Comparison of ENCODE assay signal across 6 cellular contexts in genomic region chr11:64285885-64286800, GRCh38. TPM values are rescaled to one million over a fixed set of nuclear protein-coding genes. Genes with fewer than 3 reads are reported as not detected.
DNase-seq lines count a peak whose midpoint lies in the region; FAIRE-seq and TF ChIP-seq lines count a peak whose summit lies in the region.

No MANE protein-coding gene starts in this region.

- peaks cover 19% of the 10 kb centered on the region for H3K27me3 ChIP-seq in endodermal cell (ENCODE audit: control insufficient read depth, insufficient read depth, low read length, poor library complexity, severe bottlenecking)

- peak; percentile 76 for DNase-seq in NCI-H345 (lab: John Stamatoyannopoulos, UW)
- no peak for DNase-seq in endodermal cell
- no peak for DNase-seq in skeletal muscle cell (ENCODE audit: low read depth)
- DNase-seq in D721Med (ENCODE audit: insufficient read length, low spot score) = no peak
- DNase-seq in effector CD4-positive, alpha-beta T cell = no peak

- TF ChIP-seq CTCF in GM12872 (IDR thresholded peaks at IDR 0.05; ENCODE audit: insufficient read depth, low read depth, low read length) (peak; percentile 42), endodermal cell (conservative IDR thresholded peaks at IDR 0.05) (no peak), D721Med (IDR thresholded peaks at IDR 0.05; ENCODE audit: insufficient read depth, missing control alignments) (no peak)

- H3K4me3 Mint-ChIP-seq in endodermal cell = peak overlapping the region; percentile 69

- no peak overlapping the region for H3K27ac ChIP-seq in endodermal cell (ENCODE audit: low read depth, low read length)

- no peaks in the 10 kb centered on the region for H3K4me1 ChIP-seq in endodermal cell (ENCODE audit: control insufficient read depth, insufficient read depth, low read length)

- no peak for FAIRE-seq in D721Med (lab: Jason Lieb, UNC)

- H3K27me3 Mint-ChIP-seq in endodermal cell (ENCODE audit: insufficient read depth) = peaks cover 26% of the 10 kb centered on the region

- no peak overlapping the region for H3K27ac Mint-ChIP-seq in endodermal cell

- H3K4me3 ChIP-seq in endodermal cell (ENCODE audit: low read length) (peak overlapping the region; percentile 84), skeletal muscle cell (ENCODE audit: low read depth, low read length) (peak overlapping the region; percentile 71)

- peaks cover 6% of the 10 kb centered on the region for H3K4me1 Mint-ChIP-seq in endodermal cell

- peaks cover 10% of the 10 kb centered on the region for H3K36me3 ChIP-seq in endodermal cell (ENCODE audit: control insufficient read depth, insufficient read depth, low read length)

- peak overlapping the region; percentile 15 for H3K9ac ChIP-seq in endodermal cell (ENCODE audit: extremely low read depth, low read length, poor library complexity, severe bottlenecking)

- WGBS in endodermal cell (ENCODE audit: insufficient coverage in 1 of 2, insufficient read length in 1 of 2), 2 experiments = 34 to 75% methylated on average over 15 to 37 of the region's 40 CpGs

- H3K36me3 Mint-ChIP-seq in endodermal cell (ENCODE audit: low read depth) = peaks cover 18% of the 10 kb centered on the region

- no peaks in the 10 kb centered on the region for H3K9me3 Mint-ChIP-seq in endodermal cell

- H3K9me3 ChIP-seq in endodermal cell (ENCODE audit: control insufficient read depth, low read length) = no peaks in the 10 kb centered on the region

RNA-seq across cellular contexts. Expression of gene GPR137, which starts 0.5 kb away (rescaled TPM):
- 10 to 100 TPM; 57.7 to 58.4 TPM for total RNA-seq in endodermal cell
- polyA plus RNA-seq in endodermal cell (2013, experiment 1 of 2) = 40.8 TPM
- polyA plus RNA-seq in endodermal cell (2013, experiment 2 of 2) = 34.5 TPM

RNA-seq across cellular contexts. Expression of gene BAD, which starts 1.7 kb away (rescaled TPM):
- total RNA-seq in endodermal cell = 10 to 100 TPM; 42.3 to 48.2 TPM
- polyA plus RNA-seq in endodermal cell (2013, experiment 1 of 2) = 43.5 TPM
- 42.9 TPM for polyA plus RNA-seq in endodermal cell (2013, experiment 2 of 2)

RNA-seq across cellular contexts. Expression of gene KCNK4, which starts 5.0 kb away (rescaled TPM):
- total RNA-seq in endodermal cell = not detected
- not detected for polyA plus RNA-seq in endodermal cell (2013, experiment 1 of 2)
- polyA plus RNA-seq in endodermal cell (2013, experiment 2 of 2) = not detected

RNA-seq across cellular contexts. Expression of gene CATSPERZ, which starts 14.0 kb away (rescaled TPM):
- not detected for total RNA-seq in endodermal cell
- not detected for polyA plus RNA-seq in endodermal cell (2013, experiment 1 of 2)
- polyA plus RNA-seq in endodermal cell (2013, experiment 2 of 2) = not detected

RNA-seq across cellular contexts. Expression of gene ESRRA, which starts 19.2 kb away (rescaled TPM):
- total RNA-seq in endodermal cell = 10 to 100 TPM; 22.8 to 34.5 TPM
- 20.0 TPM for polyA plus RNA-seq in endodermal cell (2013, experiment 1 of 2)
- 17.8 TPM for polyA plus RNA-seq in endodermal cell (2013, experiment 2 of 2)
